ENCODE assay signal across 20 cellular contexts in genomic region chr19:45305007-45305406, GRCh38. TPM values are rescaled to one million over a fixed set of nuclear protein-coding genes. Genes with fewer than 3 reads are reported as not detected.
"Had no signal": no experiment of that assay in that cellular context is flagged by ENCODE, and none has a peak within 500 bp of the region (broad histone marks: within the 10 kb centered on the region; RNA-seq: fewer than 3 reads in every experiment).

No MANE protein-coding gene starts in this region.

- H3K27ac ChIP-seq: epithelial cell of prostate, gastroesophageal sphincter, heart right ventricle, ovary, suprapubic skin had no signal

- DNase-seq: activated CD4-positive, alpha-beta T cell treated with anti-CD3 and anti-CD28 coated beads for 4 hours; activated effector memory CD4-positive, alpha-beta T cell treated with Interleukin-2 at 50 U/mL for 16 hours; activated naive CD4-positive, alpha-beta T cell treated with anti-CD3 and anti-CD28 coated beads, Interleukin-2, amount 50 U/mL, for 16 hours; activated T-cell treated with anti-CD3 and anti-CD28 coated beads, Interleukin-2, amount 50 U/mL, for 4 hours; heart right ventricle; left cardiac atrium; midbrain; ovary; stimulated activated CD4-positive, alpha-beta T cell treated with anti-CD3 and anti-CD28 coated beads, Interleukin-15, amount 100 ng/mL, for 24 hours; stimulated activated CD4-positive, alpha-beta T cell treated with anti-CD3 and anti-CD28 coated beads, Interleukin-4, amount 100 ng/mL, for 1 hour; stimulated activated naive CD4-positive, alpha-beta T cell treated with Interleukin-2 at 50 U/mL for 16 hours; T-helper 2 cell; trophoblast cell had no signal

- H3K27ac Mint-ChIP-seq: activated CD8-positive, alpha-beta T cell treated with anti-CD3 and anti-CD28 coated beads for 36 hours had no signal

- H3K27me3 ChIP-seq: heart right ventricle, ovary, suprapubic skin had no signal

- H3K9me3 Mint-ChIP-seq: activated CD8-positive, alpha-beta T cell treated with anti-CD3 and anti-CD28 coated beads for 36 hours; activated T-cell treated with anti-CD3 and anti-CD28 coated beads, Interleukin-2, amount 50 U/mL, for 4 hours had no signal

- H3K27me3 Mint-ChIP-seq: activated CD8-positive, alpha-beta T cell treated with anti-CD3 and anti-CD28 coated beads for 36 hours had no signal

- H3K4me3 Mint-ChIP-seq: activated CD8-positive, alpha-beta T cell treated with anti-CD3 and anti-CD28 coated beads for 36 hours; activated T-cell treated with anti-CD3 and anti-CD28 coated beads, Interleukin-2, amount 50 U/mL, for 4 hours had no signal

- ATAC-seq: activated CD8-positive, alpha-beta T cell treated with anti-CD3 and anti-CD28 coated beads for 36 hours; activated T-cell treated with anti-CD3 and anti-CD28 coated beads, Interleukin-2, amount 50 U/mL, for 4 hours; gastroesophageal sphincter had no signal

- H3K9me3 ChIP-seq: gastroesophageal sphincter, ovary, suprapubic skin had no signal

- H3K36me3 ChIP-seq: ovary had no signal

- H3K4me3 ChIP-seq: gastroesophageal sphincter, heart right ventricle, ovary, suprapubic skin had no signal

RNA-seq across cellular contexts. Expression of gene CKM, which starts 17.7 kb away (rescaled TPM):
- total RNA-seq: activated CD8-positive, alpha-beta T cell treated with anti-CD3 and anti-CD28 coated beads for 36 hours; activated T-cell treated with anti-CD3 and anti-CD28 coated beads, Interleukin-2, amount 50 U/mL, for 4 hours; astrocyte; dermis microvascular lymphatic vessel endothelial cell; suprapubic skin had no signal

RNA-seq across cellular contexts. Expression of gene KLC3, which starts 35.5 kb away (rescaled TPM):
- total RNA-seq: activated CD8-positive, alpha-beta T cell treated with anti-CD3 and anti-CD28 coated beads for 36 hours; activated T-cell treated with anti-CD3 and anti-CD28 coated beads, Interleukin-2, amount 50 U/mL, for 4 hours had no signal

RNA-seq across cellular contexts. Expression of gene EXOC3L2, which starts 59.8 kb away (rescaled TPM):
- total RNA-seq: activated CD8-positive, alpha-beta T cell treated with anti-CD3 and anti-CD28 coated beads for 36 hours; activated T-cell treated with anti-CD3 and anti-CD28 coated beads, Interleukin-2, amount 50 U/mL, for 4 hours; bronchial epithelial cell had no signal
